In genomic region chr1:160544647-160545046, GRCh38 we compare ENCODE assay signal across 8 cellular contexts. TPM values are rescaled to one million over a fixed set of nuclear protein-coding genes. Genes with fewer than 3 reads are reported as not detected.
DNase-seq lines count a peak whose midpoint lies in the region; ATAC-seq and TF ChIP-seq lines count a peak whose summit lies in the region.

No MANE protein-coding gene starts in this region.

- no peaks in the 10 kb centered on the region for H3K27me3 ChIP-seq in DOHH2 (ENCODE audit: control insufficient read depth, low read length)
- H3K27me3 ChIP-seq in KMS-11 (ENCODE audit: insufficient read depth, low read depth) = no peaks in the 10 kb centered on the region
- H3K27me3 ChIP-seq in adrenal gland = no peaks in the 10 kb centered on the region

- H3K4me3 ChIP-seq in DOHH2 (ENCODE audit: low read length) (no peak overlapping the region), KMS-11 (IDR thresholded peaks at IDR 0.05; ENCODE audit: insufficient read depth, low read depth, low read length) (no peak overlapping the region), adrenal gland (no peak overlapping the region)

- peak overlapping the region; percentile 1; the same call in 1 of the 2 replicates for H2AFZ ChIP-seq in KMS-11 (ENCODE audit: low read depth)

- H4K20me1 ChIP-seq in DOHH2 (ENCODE audit: control insufficient read depth, insufficient read depth, low read depth, low read length) (no peaks in the 10 kb centered on the region), KMS-11 (ENCODE audit: insufficient read depth) (no peaks in the 10 kb centered on the region)

- H3K36me3 ChIP-seq in DOHH2 (ENCODE audit: control insufficient read depth, low read length) (peaks cover 30% of the 10 kb centered on the region), KMS-11 (ENCODE audit: insufficient read depth) (no peaks in the 10 kb centered on the region), adrenal gland (replicated peaks in 1 of 2) (no peaks in the 10 kb centered on the region)

- TF ChIP-seq CTCF in DOHH2 (IDR thresholded peaks at IDR 0.05; ENCODE audit: low read depth, low read length, poor library complexity, severe bottlenecking) (peak; percentile 81), KMS-11 (conservative IDR thresholded peaks at IDR 0.05; ENCODE audit: low read depth, low read length) (peak; percentile 83), adrenal gland (IDR thresholded peaks at IDR 0.05) (peak in 4 of 6 experiments; percentile 9 to 30 (median 22))

- H3K27ac ChIP-seq in DOHH2 (ENCODE audit: low read depth, low read length) (no peak overlapping the region), KMS-11 (no peak overlapping the region), adrenal gland (no peak overlapping the region)

- no peaks in the 10 kb centered on the region for H3K9me2 ChIP-seq in DOHH2 (replicated peaks; ENCODE audit: control insufficient read depth, low read length)

- intact Hi-C loops in adrenal gland (cut with DNase I) = no loop called here

- TF ChIP-seq POLR2A in adrenal gland (IDR thresholded peaks at IDR 0.05) = no peak

- peaks cover 3% of the 10 kb centered on the region; the same call in 1 of the 2 replicates for H3F3A ChIP-seq in DOHH2 (ENCODE audit: control insufficient read depth, insufficient read depth)

- no peaks in the 10 kb centered on the region for H3K79me2 ChIP-seq in DOHH2 (ENCODE audit: control insufficient read depth, low read length)
- no peaks in the 10 kb centered on the region for H3K79me2 ChIP-seq in KMS-11 (ENCODE audit: insufficient read depth, low read depth)

- H3K9me3 ChIP-seq in DOHH2 (ENCODE audit: control insufficient read depth, insufficient read depth, low read length) (no peaks in the 10 kb centered on the region), adrenal gland (replicated peaks in 1 of 3) (no peaks in the 10 kb centered on the region)

- DNase-seq in adrenal gland = no peak
- peak; percentile 23 to 24 for DNase-seq in lung microvascular endothelial cell (ENCODE audit: low read depth in 2 of 2)
- no peak for DNase-seq in putamen (ENCODE audit: low spot score)
- no peak for DNase-seq in occipital lobe (lab: John Stamatoyannopoulos, UW)
- DNase-seq in COLO668 (lab: John Stamatoyannopoulos, UW; ENCODE audit: unreplicated experiment) = no peak

- H3K4me1 ChIP-seq in DOHH2 (ENCODE audit: control insufficient read depth, low read length) (peaks cover 80% of the 10 kb centered on the region), KMS-11 (ENCODE audit: low read depth, poor library complexity, severe bottlenecking) (peaks cover 14% of the 10 kb centered on the region), adrenal gland (replicated peaks in 1 of 2) (no peaks in the 10 kb centered on the region)

- ATAC-seq in GM18502 (IDR thresholded peaks at IDR 0.05; ENCODE audit: poor library complexity, unreplicated experiment) = no peak

- 86 to 100% (median 95%) methylated on average over 1 of the region's 1 CpG for WGBS in adrenal gland, 4 donors

- H3K4me2 ChIP-seq in DOHH2 (ENCODE audit: low read length) (no peak overlapping the region), KMS-11 (no peak overlapping the region)

- H3K9ac ChIP-seq in KMS-11 = no peak overlapping the region

RNA-seq across cellular contexts. Expression of gene SLAMF6, which starts 21.6 kb away (rescaled TPM):
- 1 to 10 TPM in 4 of 8 donors, under 1 TPM in 3, not detected in 1; 0.21 to 1.8 (median 1.0) TPM for total RNA-seq in adrenal gland
- 1 to 10 TPM in 1 of 3 donors, under 1 TPM in 2; 0.47 to 1.2 (median 0.97) TPM for polyA plus RNA-seq in adrenal gland
- not detected in 2 replicates for total RNA-seq in lung microvascular endothelial cell
- total RNA-seq in occipital lobe = not detected

RNA-seq across cellular contexts. Expression of gene CD84, which starts 34.6 kb away (rescaled TPM):
- total RNA-seq in adrenal gland (10 to 100 TPM in 7 of 8 donors, 1 to 10 TPM in 1; 5.4 to 29.9 (median 14.8) TPM), lung microvascular endothelial cell (not detected in 2 replicates), occipital lobe (2.2 TPM)
- 1 to 10 TPM; 1.0 to 4.0 (median 3.2) TPM for polyA plus RNA-seq in adrenal gland

Comparison
In these comparisons a context has a peak if more than half of its experiments do, and no peak if none do; other contexts are left out.
1. CTCF ChIP-seq: peak in every context shown above with its lines; median percentile 83 in KMS-11; 81 in DOHH2; 22 in adrenal gland.
2. DNase-seq: peak in lung microvascular endothelial cell (2 of 2); none in adrenal gland (0 of 7), putamen (single experiment), occipital lobe (single experiment) and COLO668 (single experiment).